In genomic region chr13:30255696-30256095, GRCh38 we compare ENCODE assay signal across 2 cellular contexts.
TF ChIP-seq lines count a peak whose summit lies in the region.

No MANE protein-coding gene starts in this region.

TF ChIP-seq in IMR-90, 13 proteins besides CTCF, POLR2A, EP300 and RAD21:
- no peak for TF ChIP-seq BHLHE40 (IDR thresholded peaks at IDR 0.05; ENCODE audit: low read depth, low read length)

TF ChIP-seq in liver, 16 proteins besides CTCF, POLR2A, EP300 and RAD21:
- TF ChIP-seq GABPA (IDR thresholded peaks at IDR 0.05 in 1 of 2, conservative IDR thresholded peaks at IDR 0.05 in 1 of 2): no peak
- TF ChIP-seq RXRA (IDR thresholded peaks at IDR 0.05): no peak
- no peak for TF ChIP-seq TAF1 (conservative IDR thresholded peaks at IDR 0.05)
- no peak for TF ChIP-seq YY1 (IDR thresholded peaks at IDR 0.05)
- no peak for TF ChIP-seq HNF4A (conservative IDR thresholded peaks at IDR 0.05)
- TF ChIP-seq FOXA1 (IDR thresholded peaks at IDR 0.05): no peak
- TF ChIP-seq JUND (IDR thresholded peaks at IDR 0.05): no peak
- no peak for TF ChIP-seq SP1 (IDR thresholded peaks at IDR 0.05)
- TF ChIP-seq FOXA2 (IDR thresholded peaks at IDR 0.05): no peak
- TF ChIP-seq REST (IDR thresholded peaks at IDR 0.05): no peak
- TF ChIP-seq EGR1 (IDR thresholded peaks at IDR 0.05; ENCODE audit: low read depth in 2 of 2): no peak
- no peak for TF ChIP-seq HNF4G (IDR thresholded peaks at IDR 0.05)
- no peak for TF ChIP-seq ZBTB33 (IDR thresholded peaks at IDR 0.05)
- no peak for TF ChIP-seq MAX (IDR thresholded peaks at IDR 0.05)
- no peak for TF ChIP-seq NR2F2 (IDR thresholded peaks at IDR 0.05)
